In genomic region chr2:2856723-2857415, GRCh38 we compare ENCODE assay signal across 22 cellular contexts.
DNase-seq lines count a peak whose midpoint lies in the region; ATAC-seq and TF ChIP-seq lines count a peak whose summit lies in the region.
"Had no signal": no experiment of that assay in that cellular context is flagged by ENCODE, and none has a peak within 500 bp of the region (broad histone marks: within the 10 kb centered on the region; RNA-seq: fewer than 3 reads in every experiment).

No MANE protein-coding gene starts in this region.

- TF ChIP-seq CTCF in right atrium auricular region (IDR thresholded peaks at IDR 0.05): no peak

- no peaks in the 10 kb centered on the region for H3K9me3 ChIP-seq in right atrium auricular region
- H3K9me3 ChIP-seq: BE2C, BLaER1 had no signal

- no peak overlapping the region for H3K27ac ChIP-seq in right atrium auricular region
- H3K27ac ChIP-seq: BLaER1 had no signal

- ATAC-seq in Right ventricle myocardium superior (ENCODE audit: poor library complexity) (peak; percentile 83), left ventricle myocardium superior (peak; percentile 94)

- no peaks in the 10 kb centered on the region for H3K27me3 ChIP-seq in right atrium auricular region
- H3K27me3 ChIP-seq: BE2C, BLaER1 had no signal

- H3K4me1 ChIP-seq in right atrium auricular region: peaks cover 0 to 2% of the 10 kb centered on the region in 2 donors
- H3K4me1 ChIP-seq: BE2C, BLaER1 had no signal

- H3K36me3 ChIP-seq in right atrium auricular region: no peaks in the 10 kb centered on the region
- H3K36me3 ChIP-seq: BE2C, BLaER1 had no signal

- intact Hi-C loops in Right ventricle myocardium superior (cut with DNase I) (no loop called here), left ventricle myocardium superior (cut with micrococcal nuclease) (no loop called here), posterior vena cava (cut with DNase I) (no loop called here)

- H3K4me3 ChIP-seq in right atrium auricular region: no peak overlapping the region
- H3K4me3 ChIP-seq: BLaER1 had no signal

- DNase-seq in Right ventricle myocardium superior (no peak), right atrium auricular region (ENCODE audit: low spot score) (no peak), left ventricle myocardium superior (no peak), posterior vena cava (ENCODE audit: low spot score) (peak; percentile 36), GF-D8 (lab: John Stamatoyannopoulos, UW) (no peak), NCI-H1092 (lab: John Stamatoyannopoulos, UW) (no peak)
- DNase-seq: 8988T; ACHN; BE2C; C1 segment of cervical spinal cord; CD4-positive, alpha-beta memory T cell; CD4-positive, CD25-positive, alpha-beta regulatory T cell; CD8-positive, alpha-beta memory T cell; COR-L47; DMS 273 treated with DMSO at 0.1 percent for 48 hours; DMS153; DMS53; DMS79; DND-41; EL; GDM1 had no signal
